In the genomic region with DNA sequence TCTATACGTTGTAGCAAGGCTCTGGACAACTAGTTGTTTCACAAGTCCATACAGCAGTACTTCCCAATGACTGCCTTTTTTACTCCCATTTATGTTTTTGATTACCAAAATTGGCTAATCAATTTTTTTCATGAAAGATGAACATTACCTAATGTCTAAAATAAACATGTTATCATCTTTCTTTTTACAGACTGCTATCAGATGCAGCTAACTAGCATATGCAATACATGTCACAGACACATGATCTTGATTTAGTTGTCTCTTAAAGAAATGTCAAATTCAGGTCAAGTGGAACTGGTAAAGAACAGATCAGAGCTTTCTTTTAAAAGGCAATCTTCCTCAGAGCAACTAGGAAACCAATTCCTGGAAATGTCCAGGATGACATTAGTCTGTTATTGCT, we compare ENCODE assay signal across 8 cellular contexts. TPM values are rescaled to one million over a fixed set of nuclear protein-coding genes. Genes with fewer than 3 reads are reported as not detected.
DNase-seq lines count a peak whose midpoint lies in the region; ATAC-seq and TF ChIP-seq lines count a peak whose summit lies in the region.

No MANE protein-coding gene starts in this region.

- H3K9me3 ChIP-seq in Panc1 (ENCODE audit: control insufficient read depth, insufficient read depth, low read depth, low read length) = no peaks in the 10 kb centered on the region
- H3K9me3 ChIP-seq in skeletal muscle satellite cell (replicated peaks; ENCODE audit: low read length) = no peaks in the 10 kb centered on the region

- peak overlapping the region; percentile 91 to 97 for H3K4me3 ChIP-seq in Panc1 (ENCODE audit: low read depth in 2 of 2, low read length in 2 of 2)
- H3K4me3 ChIP-seq in fibroblast of villous mesenchyme (ENCODE audit: low read depth, low read length) = peak overlapping the region; percentile 98
- H3K4me3 ChIP-seq in skeletal muscle satellite cell (ENCODE audit: low read length) = peak overlapping the region; percentile 98

- peaks cover 4% of the 10 kb centered on the region; the same call in 1 of the 2 replicates for H3K4me1 ChIP-seq in Panc1 (ENCODE audit: control insufficient read depth, insufficient read depth, low read length)
- H3K4me1 ChIP-seq in skeletal muscle satellite cell (ENCODE audit: control insufficient read depth, insufficient read depth, low read length) = peaks cover 12% of the 10 kb centered on the region

- DNase-seq in G401 (ENCODE audit: low spot score) = peak; percentile 21
- no peak for DNase-seq in Panc1 (ENCODE audit: low read depth, low spot score)
- peak; percentile 16 for DNase-seq in fibroblast of villous mesenchyme (ENCODE audit: low read depth)
- DNase-seq in NCI-H1436 treated with DMSO at 0.1 percent for 48 hours (lab: John Stamatoyannopoulos, UW) = no peak
- no peak for DNase-seq in NCI-H1417 treated with DMSO at 0.1 percent for 48 hours (lab: John Stamatoyannopoulos, UW)
- no peak for DNase-seq in activated gamma-delta T cell treated with Interleukin-2 at 50 U/mL for 16 hours

- CTCF ChIA-PET in Panc1 (lab: Charles Lee) = no interaction called here

- no TSS peak for BruUV-seq in Panc1 (replicated peaks; lab: Mats Ljungman, UMichigan)

- in situ Hi-C loops in G401 (cut with HindIII; ENCODE audit: low sequenced_read_pairs) = no loop called here
- in situ Hi-C loops in Panc1 (cut with HindIII; ENCODE audit: low pct_unique_long_range_greater_than_20kb, low sequenced_read_pairs) = no loop called here

- H3K27me3 ChIP-seq in Panc1 (ENCODE audit: control insufficient read depth, insufficient read depth, low read length) = no peaks in the 10 kb centered on the region
- no peaks in the 10 kb centered on the region for H3K27me3 ChIP-seq in skeletal muscle satellite cell (ENCODE audit: control insufficient read depth, insufficient read depth, low read length)

- H3K36me3 ChIP-seq in Panc1 (ENCODE audit: control insufficient read depth, insufficient read depth, low read length) (no peaks in the 10 kb centered on the region; the same call in 1 of the 2 replicates), skeletal muscle satellite cell (ENCODE audit: insufficient read depth, low read length) (no peaks in the 10 kb centered on the region)

- POLR2A ChIA-PET in Panc1 (lab: Charles Lee) = no interaction called here

- intact Hi-C loops in Panc1 (cut with micrococcal nuclease; ENCODE audit: unreplicated experiment) = no loop called here

- TF ChIP-seq CTCF in Panc1 (IDR thresholded peaks at IDR 0.05) (no peak), fibroblast of villous mesenchyme (IDR thresholded peaks at IDR 0.05; ENCODE audit: insufficient read depth, low read depth, low read length) (no peak)

- ATAC-seq in Panc1 (no peak), HG02678 (IDR thresholded peaks at IDR 0.05; ENCODE audit: unreplicated experiment) (no peak)

- peak overlapping the region; percentile 91 for H3K27ac ChIP-seq in Panc1 (ENCODE audit: low read length)

- peak overlapping the region; percentile 85 for H3K4me2 ChIP-seq in skeletal muscle satellite cell (ENCODE audit: low read length)

- peak overlapping the region; percentile 93 for H3K9ac ChIP-seq in skeletal muscle satellite cell (ENCODE audit: low read depth, low read length)

RNA-seq across cellular contexts. Expression of a gene that starts 0.6 kb away (rescaled TPM):
- total RNA-seq in G401 (2014; rRNA removed; shearing (Covaris generic)) = 3.3 and 4.2 TPM in 2 replicates
- total RNA-seq in Panc1 (2021; ENCODE audit: unreplicated experiment) = 5.2 TPM
- polyA plus RNA-seq in Panc1 (2012; ENCODE audit: insufficient read length) = 1.2 TPM
- 4.2 and 6.0 TPM in 2 replicates for total RNA-seq in fibroblast of villous mesenchyme
- total RNA-seq in skeletal muscle satellite cell (2012; rRNA removed) = 4.8 and 6.6 TPM in 2 replicates

RNA-seq across cellular contexts. Expression of a gene that starts 15.8 kb away (rescaled TPM):
- total RNA-seq in G401 (2014; rRNA removed; shearing (Covaris generic)) = 39.0 and 40.4 TPM in 2 replicates
- total RNA-seq in Panc1 (2021; ENCODE audit: unreplicated experiment) = 33.1 TPM
- 19.5 TPM for polyA plus RNA-seq in Panc1 (2012; ENCODE audit: insufficient read length)
- total RNA-seq in fibroblast of villous mesenchyme = 31.1 and 32.5 TPM in 2 replicates
- total RNA-seq in skeletal muscle satellite cell (2012; rRNA removed) = 46.1 and 52.0 TPM in 2 replicates

Comparison
In these comparisons a context has a peak if more than half of its experiments do, and no peak if none do; other contexts are left out.
1. DNase-seq: peak in G401 (single experiment) and fibroblast of villous mesenchyme (single experiment); none in Panc1 (single experiment), NCI-H1436 treated with DMSO at 0.1 percent for 48 hours (single experiment), NCI-H1417 treated with DMSO at 0.1 percent for 48 hours (single experiment) and activated gamma-delta T cell treated with Interleukin-2 at 50 U/mL for 16 hours (single experiment).
2. Peak in every context shown above with its lines, with median percentiles within 50 percentile points of each other: H3K4me3 ChIP-seq.